Comparison of ENCODE assay signal across 12 cellular contexts in genomic region chr20:58361549-58361948, GRCh38. TPM values are rescaled to one million over a fixed set of nuclear protein-coding genes. Genes with fewer than 3 reads are reported as not detected.
DNase-seq lines count a peak whose midpoint lies in the region; ATAC-seq and TF ChIP-seq lines count a peak whose summit lies in the region.
"Had no signal": no experiment of that assay in that cellular context is flagged by ENCODE, and none has a peak within 500 bp of the region (broad histone marks: within the 10 kb centered on the region; RNA-seq: fewer than 3 reads in every experiment).

No MANE protein-coding gene starts in this region.

- no peak overlapping the region for H2AFZ ChIP-seq in osteoblast (ENCODE audit: low read length)

- no peaks in the 10 kb centered on the region for H3K79me2 ChIP-seq in osteoblast (ENCODE audit: insufficient read depth, low read length)

- H3K4me3 Mint-ChIP-seq in T-helper 17 cell: no peak overlapping the region

- H3K36me3 Mint-ChIP-seq in T-helper 17 cell (ENCODE audit: low read depth): peaks cover 16% of the 10 kb centered on the region

- no peaks in the 10 kb centered on the region for H3K4me1 ChIP-seq in osteoblast (ENCODE audit: insufficient read depth, low read length)
- H3K4me1 ChIP-seq: A549 had no signal

- no peak overlapping the region for H3K4me2 ChIP-seq in osteoblast (ENCODE audit: insufficient read depth, low read length)
- H3K4me2 ChIP-seq: A549 had no signal

- H3K9me3 ChIP-seq in osteoblast (ENCODE audit: low read depth, low read length) (no peaks in the 10 kb centered on the region), T-helper 17 cell (ENCODE audit: control insufficient read depth, low read length, poor library complexity, severe bottlenecking) (no peaks in the 10 kb centered on the region)
- H3K9me3 ChIP-seq: A549 had no signal

- peak overlapping the region; percentile 26 for H3K27ac ChIP-seq in osteoblast (ENCODE audit: low read depth, low read length)
- H3K27ac ChIP-seq: A549 had no signal

- peak; percentile 20 for DNase-seq in activated CD4-positive, alpha-beta T cell treated with anti-CD3 and anti-CD28 coated beads for 48 hours
- DNase-seq in activated CD4-positive, alpha-beta T cell treated with anti-CD3 and anti-CD28 coated beads, Interleukin-2, amount 50 U/mL, for 48 hours: no peak
- DNase-seq in NCI-H2171 (lab: John Stamatoyannopoulos, UW) (peak; percentile 79), fibroblast of peridontal ligament (ENCODE audit: extremely low read depth) (peak; percentile 63), osteoblast (ENCODE audit: insufficient read length, low spot score, missing footprints) (no peak), SHP77 treated with DMSO at 0.1 percent for 48 hours (lab: John Stamatoyannopoulos, UW) (no peak), T-helper 17 cell (no peak)
- DNase-seq in activated CD4-positive, alpha-beta T cell treated with anti-CD3 and anti-CD28 coated beads, Interleukin-2, amount 50 U/mL, for 1 hour: no peak
- DNase-seq: NCI-H1092 treated with DMSO at 0.1 percent for 48 hours, NCI-H526 treated with DMSO at 0.1 percent for 48 hours, SHP77 had no signal

- ATAC-seq in T-helper 17 cell: no peak
- ATAC-seq: A549 had no signal

- H3K4me1 Mint-ChIP-seq in T-helper 17 cell: peaks cover 2% of the 10 kb centered on the region

- no peaks in the 10 kb centered on the region for H3K27me3 ChIP-seq in osteoblast (ENCODE audit: insufficient read depth, low read length)

- TF ChIP-seq CTCF in osteoblast (IDR thresholded peaks at IDR 0.05; ENCODE audit: extremely low read depth, low read depth, low read length): no peak

- no peak overlapping the region for H3K4me3 ChIP-seq in osteoblast (ENCODE audit: insufficient read depth, low read length)
- H3K4me3 ChIP-seq: A549 had no signal

- H3K27ac Mint-ChIP-seq in T-helper 17 cell: no peak overlapping the region

- H3K27me3 Mint-ChIP-seq in T-helper 17 cell: no peaks in the 10 kb centered on the region

- H3K36me3 ChIP-seq in osteoblast (ENCODE audit: insufficient read depth, low read length): peaks cover 34% of the 10 kb centered on the region

- no peaks in the 10 kb centered on the region for H4K20me1 ChIP-seq in osteoblast (ENCODE audit: insufficient read depth, low read length)

RNA-seq across cellular contexts. Expression of gene VAPB, which starts 27.5 kb away (rescaled TPM):
- 12.4 and 14.5 TPM in 2 replicates for total RNA-seq in osteoblast
- 10 to 100 TPM; 23.7 to 30.8 TPM for total RNA-seq in T-helper 17 cell

RNA-seq across cellular contexts. Expression of gene RAB22A, which starts 52.0 kb away (rescaled TPM):
- total RNA-seq in osteoblast: 23.9 and 26.2 TPM in 2 replicates
- 10 to 100 TPM; 21.7 to 22.4 TPM for total RNA-seq in T-helper 17 cell

Comparison
In these comparisons a context has a peak if more than half of its experiments do, and no peak if none do; other contexts are left out.
1. DNase-seq: peak in activated CD4-positive, alpha-beta T cell treated with anti-CD3 and anti-CD28 coated beads for 48 hours (single experiment), NCI-H2171 (single experiment) and fibroblast of peridontal ligament (single experiment); none in activated CD4-positive, alpha-beta T cell treated with anti-CD3 and anti-CD28 coated beads, Interleukin-2, amount 50 U/mL, for 48 hours (0 of 2), osteoblast (single experiment), SHP77 treated with DMSO at 0.1 percent for 48 hours (single experiment), T-helper 17 cell (0 of 3) and activated CD4-positive, alpha-beta T cell treated with anti-CD3 and anti-CD28 coated beads, Interleukin-2, amount 50 U/mL, for 1 hour (single experiment).